In the genomic region with DNA sequence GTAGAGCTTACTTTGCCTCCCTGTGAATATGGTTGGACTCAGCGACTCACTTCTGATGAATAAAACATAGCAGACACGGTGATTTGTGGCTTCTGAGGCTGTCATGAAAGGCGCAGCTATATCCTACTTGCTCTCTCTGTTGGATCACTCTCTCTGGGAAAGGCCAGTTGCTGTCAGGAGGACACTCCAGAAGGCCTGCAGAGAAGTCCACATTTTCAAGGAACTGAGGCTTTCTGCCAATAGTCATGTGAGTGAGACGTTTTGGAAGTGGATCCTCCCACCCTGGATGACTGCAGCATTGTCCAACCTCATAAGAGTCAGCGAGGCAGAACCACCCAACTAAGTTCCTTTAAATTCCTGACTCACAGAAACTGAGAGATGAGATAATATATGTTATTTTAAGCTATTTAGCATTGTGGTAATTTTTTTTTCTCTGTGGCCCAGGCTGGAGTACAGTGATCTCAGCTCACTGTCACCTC, we compare ENCODE assay signal across 8 cellular contexts.
DNase-seq lines count a peak whose midpoint lies in the region; ATAC-seq and TF ChIP-seq lines count a peak whose summit lies in the region.

No MANE protein-coding gene starts in this region.

- H3K36me3 Mint-ChIP-seq in progenitor cell of endocrine pancreas (ENCODE audit: insufficient read depth): no peaks in the 10 kb centered on the region
- H3K36me3 Mint-ChIP-seq in CD8-positive, alpha-beta memory T cell: no peaks in the 10 kb centered on the region

- no peaks in the 10 kb centered on the region for H3K4me1 ChIP-seq in CD8-positive, alpha-beta memory T cell (ENCODE audit: insufficient read depth, low read length)

- no peaks in the 10 kb centered on the region for H3K9me3 Mint-ChIP-seq in progenitor cell of endocrine pancreas (ENCODE audit: low read depth)
- H3K9me3 Mint-ChIP-seq in CD8-positive, alpha-beta memory T cell: peaks cover 0 to 5% (median 0%) of the 10 kb centered on the region in 5 donors

- no peaks in the 10 kb centered on the region for H3K36me3 ChIP-seq in brain microvascular endothelial cell (replicated peaks)
- H3K36me3 ChIP-seq in CD8-positive, alpha-beta memory T cell (ENCODE audit: insufficient read depth, low read length): no peaks in the 10 kb centered on the region
- H3K36me3 ChIP-seq in WERI-Rb-1: no peaks in the 10 kb centered on the region

- TF ChIP-seq CTCF in brain microvascular endothelial cell (IDR thresholded peaks at IDR 0.05; ENCODE audit: low read depth, low read length, missing control alignments): no peak
- TF ChIP-seq CTCF in progenitor cell of endocrine pancreas (IDR thresholded peaks at IDR 0.05; ENCODE audit: unreplicated experiment): no peak
- TF ChIP-seq CTCF in WERI-Rb-1 (IDR thresholded peaks at IDR 0.05; ENCODE audit: low read depth, low read length): no peak

- no peak overlapping the region for H3K4me3 ChIP-seq in brain microvascular endothelial cell (ENCODE audit: low read depth, low read length)
- no peak overlapping the region for H3K4me3 ChIP-seq in CD8-positive, alpha-beta memory T cell (ENCODE audit: low read length)
- no peak overlapping the region for H3K4me3 ChIP-seq in WERI-Rb-1 (ENCODE audit: low read depth, low read length)

- H3K27me3 ChIP-seq in brain microvascular endothelial cell (replicated peaks): no peaks in the 10 kb centered on the region
- H3K27me3 ChIP-seq in CD8-positive, alpha-beta memory T cell (ENCODE audit: insufficient read depth, low read length, poor library complexity, severe bottlenecking): no peaks in the 10 kb centered on the region
- no peaks in the 10 kb centered on the region for H3K27me3 ChIP-seq in WERI-Rb-1 (ENCODE audit: insufficient read depth, low read depth, severe bottlenecking)

- CTCF ChIA-PET in CD8-positive, alpha-beta memory T cell (lab: Charles Lee): no interaction called here

- peak overlapping the region; percentile 53 for H3K27ac Mint-ChIP-seq in progenitor cell of endocrine pancreas
- H3K27ac Mint-ChIP-seq in CD8-positive, alpha-beta memory T cell: no peak overlapping the region

- in situ Hi-C loops in brain microvascular endothelial cell (cut with HindIII; ENCODE audit: low pct_ligation_motif_present, low sequenced_read_pairs): no loop called here

- no peak overlapping the region for H3K4me3 Mint-ChIP-seq in progenitor cell of endocrine pancreas (ENCODE audit: low read depth)
- H3K4me3 Mint-ChIP-seq in CD8-positive, alpha-beta memory T cell: no peak overlapping the region

- peaks cover 31% of the 10 kb centered on the region for H3K4me1 Mint-ChIP-seq in progenitor cell of endocrine pancreas (ENCODE audit: low read depth)
- H3K4me1 Mint-ChIP-seq in CD8-positive, alpha-beta memory T cell: no peaks in the 10 kb centered on the region

- no peaks in the 10 kb centered on the region for H3K27me3 Mint-ChIP-seq in progenitor cell of endocrine pancreas
- no peaks in the 10 kb centered on the region for H3K27me3 Mint-ChIP-seq in CD8-positive, alpha-beta memory T cell

- ATAC-seq in GM18511 (IDR thresholded peaks at IDR 0.05; ENCODE audit: unreplicated experiment) (peak; percentile 70), HG03097 (IDR thresholded peaks at IDR 0.05; ENCODE audit: low FRiP score, unreplicated experiment) (peak; percentile 61)

- POLR2A ChIA-PET in CD8-positive, alpha-beta memory T cell (lab: Charles Lee): no interaction called here

- no peaks in the 10 kb centered on the region for H3K9me3 ChIP-seq in CD8-positive, alpha-beta memory T cell (ENCODE audit: low read length)
- H3K9me3 ChIP-seq in WERI-Rb-1 (ENCODE audit: severe bottlenecking): no peaks in the 10 kb centered on the region

- DNase-seq in brain microvascular endothelial cell: peak; percentile 76
- DNase-seq in progenitor cell of endocrine pancreas (ENCODE audit: low spot score, unreplicated experiment): no peak
- no peak for DNase-seq in dedifferentiated amniotic fluid mesenchymal stem cell (ENCODE audit: extremely low spot score)
- no peak for DNase-seq in SIG-M5 (lab: John Stamatoyannopoulos, UW)
- DNase-seq in CD8-positive, alpha-beta memory T cell: no peak
- DNase-seq in WERI-Rb-1: no peak

- H3K27ac ChIP-seq in brain microvascular endothelial cell: no peak overlapping the region
- H3K27ac ChIP-seq in CD8-positive, alpha-beta memory T cell (ENCODE audit: low read depth, low read length): no peak overlapping the region
- no peak overlapping the region for H3K27ac ChIP-seq in WERI-Rb-1
